ENCODE assay signal across 24 cellular contexts in the genomic region with DNA sequence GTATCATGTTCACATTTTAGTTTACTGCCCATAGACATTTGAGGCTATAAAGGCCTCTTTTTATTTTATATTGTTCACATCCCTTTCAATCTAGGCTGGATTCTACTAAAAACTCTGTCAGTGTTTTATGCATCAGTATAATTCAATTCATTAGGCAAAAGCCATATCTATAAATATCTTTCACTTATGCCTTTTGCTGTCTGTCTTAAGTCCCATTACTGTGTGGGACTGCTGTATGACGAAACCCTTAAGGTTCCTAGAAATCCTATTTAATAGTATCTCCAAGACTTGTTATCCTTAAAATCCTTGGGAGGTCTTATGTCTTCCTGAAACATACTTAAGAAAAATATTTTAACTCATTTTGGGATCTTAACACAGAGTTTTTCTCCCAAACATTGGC.
DNase-seq lines count a peak whose midpoint lies in the region; ATAC-seq, FAIRE-seq and TF ChIP-seq lines count a peak whose summit lies in the region.
"Had no signal": no experiment of that assay in that cellular context is flagged by ENCODE, and none has a peak within 500 bp of the region (broad histone marks: within the 10 kb centered on the region; RNA-seq: fewer than 3 reads in every experiment).

No MANE protein-coding gene starts in this region.

- no peak overlapping the region for H3K4me3 ChIP-seq in SK-N-SH (ENCODE audit: low read depth in 2 of 2, low read length in 1 of 2)
- no peak overlapping the region for H3K4me3 ChIP-seq in IMR-90 (ENCODE audit: insufficient read depth, low read depth, low read length)
- H3K4me3 ChIP-seq: BLaER1 treated with 17β-estradiol and CSF1 and Interleukin-3, amounts not matched to agents 10 nM and 100 nM had no signal

- H3K9me1 ChIP-seq in IMR-90 (ENCODE audit: insufficient read depth, low read length) = no peaks in the 10 kb centered on the region

- no TSS peak for BruUV-seq in IMR-90 (replicated peaks; lab: Mats Ljungman, UMichigan)

- H3K36me3 Mint-ChIP-seq in osteocyte (ENCODE audit: unreplicated experiment) = peaks cover 8% of the 10 kb centered on the region
- H3K36me3 Mint-ChIP-seq: CD8-positive, alpha-beta T cell had no signal

- no peak overlapping the region for H3K4me3 Mint-ChIP-seq in osteocyte (ENCODE audit: unreplicated experiment)
- H3K4me3 Mint-ChIP-seq: B cell; CD4-positive, alpha-beta T cell; CD8-positive, alpha-beta T cell had no signal

- peaks cover 19% of the 10 kb centered on the region for H3F3A ChIP-seq in SK-N-SH (replicated peaks; ENCODE audit: insufficient read depth)

- peak overlapping the region; percentile 52; the same call in 1 of the 2 replicates for H2BK20ac ChIP-seq in IMR-90 (ENCODE audit: low read depth, low read length)

- H3K79me1 ChIP-seq in IMR-90 (ENCODE audit: low read depth in 1 of 2, low read length in 2 of 2) = no peaks in the 10 kb centered on the region

- no peak overlapping the region for H2BK15ac ChIP-seq in IMR-90 (ENCODE audit: low read depth, low read length)

- H3K9me2 ChIP-seq in SK-N-SH = no peaks in the 10 kb centered on the region

- H2AFZ ChIP-seq in SK-N-SH (ENCODE audit: low read depth) (no peak overlapping the region), IMR-90 (replicated peaks; ENCODE audit: low read length, poor library complexity) (no peak overlapping the region)

- dilution Hi-C loops in IMR-90 (cut with HindIII; ENCODE audit: low sequenced_read_pairs, unreplicated experiment) = no loop called here

- WGBS in SK-N-SH (ENCODE audit: low lambda C conversion rate) = 94% methylated on average over 1 of the region's 1 CpG
- no CpG with 5 or more reads among the region's 1 CpG for WGBS in IMR-90 (ENCODE audit: extremely low coverage in 2 of 2, insufficient read length in 1 of 2), 2 experiments

- CTCF ChIA-PET in SK-N-SH (lab: Yijun Ruan, JAX) (no interaction called here), IMR-90 (lab: Yijun Ruan, JAX) (no interaction called here)

- H3K9me3 Mint-ChIP-seq in osteocyte (ENCODE audit: unreplicated experiment) = peaks cover 11% of the 10 kb centered on the region

- H3K9ac ChIP-seq in SK-N-SH (no peak overlapping the region), IMR-90 (ENCODE audit: low read depth, low read length) (no peak overlapping the region)
- H3K9ac ChIP-seq: BLaER1 treated with 17β-estradiol and CSF1 and Interleukin-3, amounts not matched to agents 10 nM and 100 nM had no signal

- ATAC-seq in SK-N-SH treated with all-trans-retinoic acid at 6 μM for 48 hours (no peak), IMR-90 (ENCODE audit: low read depth) (no peak)
- ATAC-seq: CD8-positive, alpha-beta T cell had no signal

- in situ Hi-C loops in IMR-90 (cut with MboI; ENCODE audit: low sequenced_read_pairs) = no loop called here

- TF ChIP-seq CTCF in SK-N-SH (IDR thresholded peaks at IDR 0.05) (no peak), IMR-90 (conservative IDR thresholded peaks at IDR 0.05; ENCODE audit: low read depth, low read length) (no peak), osteocyte (IDR thresholded peaks at IDR 0.05) (no peak)

- H3K27ac Mint-ChIP-seq in osteocyte (ENCODE audit: unreplicated experiment) = peak overlapping the region; percentile 79
- H3K27ac Mint-ChIP-seq: B cell; CD4-positive, alpha-beta T cell; CD8-positive, alpha-beta T cell had no signal

- no peaks in the 10 kb centered on the region for H3K27me3 Mint-ChIP-seq in osteocyte (ENCODE audit: unreplicated experiment)
- H3K27me3 Mint-ChIP-seq: B cell; CD4-positive, alpha-beta T cell had no signal

- no peak overlapping the region for H3K14ac ChIP-seq in IMR-90 (replicated peaks; ENCODE audit: low read depth, low read length)

- H3K27ac ChIP-seq in SK-N-SH (ENCODE audit: low read depth in 2 of 2, low read length in 1 of 2) (no peak overlapping the region; a peak in 1 of 4 replicates), IMR-90 (ENCODE audit: insufficient read depth, low read length) (no peak overlapping the region)
- H3K27ac ChIP-seq: BLaER1 treated with 17β-estradiol and CSF1 and Interleukin-3, amounts not matched to agents 10 nM and 100 nM; C4-2B had no signal

- peaks cover 57% of the 10 kb centered on the region for H3K4me1 Mint-ChIP-seq in osteocyte (ENCODE audit: unreplicated experiment)
- H3K4me1 Mint-ChIP-seq: B cell had no signal

- H2BK120ac ChIP-seq in IMR-90 (ENCODE audit: low read depth, low read length) = no peak overlapping the region

- POLR2A ChIA-PET in SK-N-SH (lab: Yijun Ruan, JAX) = no interaction called here
- POLR2A ChIA-PET in IMR-90 (lab: Charles Lee; ENCODE audit: unreplicated experiment) = no interaction called here

- intact Hi-C loops in IMR-90 (cut with micrococcal nuclease) = no loop called here

- H3K79me2 ChIP-seq in SK-N-SH (ENCODE audit: insufficient read depth) = no peaks in the 10 kb centered on the region

- H3K27me3 ChIP-seq in SK-N-SH (ENCODE audit: insufficient read depth) (no peaks in the 10 kb centered on the region), IMR-90 (ENCODE audit: control insufficient read depth, insufficient read depth, low read length) (no peaks in the 10 kb centered on the region)
- H3K27me3 ChIP-seq: BLaER1 treated with 17β-estradiol and CSF1 and Interleukin-3, amounts not matched to agents 10 nM and 100 nM had no signal

- H3K4me1 ChIP-seq in SK-N-SH (ENCODE audit: control insufficient read depth in 1 of 2, insufficient read depth in 2 of 2, low read depth in 1 of 2, low read length in 1 of 2) (peaks cover 19 to 25% of the 10 kb centered on the region in 2 experiments; a peak in 3 of 4 replicates), IMR-90 (ENCODE audit: control insufficient read depth, insufficient read depth, low read length) (peaks cover 3% of the 10 kb centered on the region; the same call in 1 of the 2 replicates)
- H3K4me1 ChIP-seq: BLaER1 treated with 17β-estradiol and CSF1 and Interleukin-3, amounts not matched to agents 10 nM and 100 nM; Caco-2 had no signal

- no peak overlapping the region for H3K18ac ChIP-seq in IMR-90 (ENCODE audit: low read depth, low read length)

- H2BK5ac ChIP-seq in IMR-90 (ENCODE audit: low read depth, low read length, poor library complexity, severe bottlenecking) = no peak overlapping the region

- no peak overlapping the region for H2AK5ac ChIP-seq in IMR-90 (ENCODE audit: low read depth, low read length)

- peak; percentile 63 for FAIRE-seq in TTC549 (lab: Jason Lieb, UNC)
- FAIRE-seq: A204.1, D721Med, G401.6, GM12891, GM19239 had no signal

- H3K36me3 ChIP-seq in SK-N-SH (replicated peaks in 1 of 2; ENCODE audit: control insufficient read depth in 1 of 2, insufficient read depth in 2 of 2, low read length in 1 of 2) = no peaks in the 10 kb centered on the region
- H3K36me3 ChIP-seq in IMR-90 (ENCODE audit: control insufficient read depth, insufficient read depth, low read length) = no peaks in the 10 kb centered on the region
- H3K36me3 ChIP-seq: BLaER1 treated with 17β-estradiol and CSF1 and Interleukin-3, amounts not matched to agents 10 nM and 100 nM had no signal

- no peaks in the 10 kb centered on the region for H4K20me1 ChIP-seq in SK-N-SH (ENCODE audit: insufficient read depth)
- H4K20me1 ChIP-seq in IMR-90 (ENCODE audit: insufficient read depth, low read length) = no peaks in the 10 kb centered on the region
- H4K20me1 ChIP-seq: BLaER1 treated with 17β-estradiol and CSF1 and Interleukin-3, amounts not matched to agents 10 nM and 100 nM had no signal

- H3K9me3 ChIP-seq in SK-N-SH (0 out of 2 replicates have a peak, but pooled peaks cover 6% of the 10 kb centered on the region), IMR-90 (ENCODE audit: control insufficient read depth, insufficient read depth, low read length) (no peaks in the 10 kb centered on the region)
- H3K9me3 ChIP-seq: BLaER1 treated with 17β-estradiol and CSF1 and Interleukin-3, amounts not matched to agents 10 nM and 100 nM; Caco-2 had no signal

- no peak overlapping the region for H4K8ac ChIP-seq in IMR-90 (ENCODE audit: low read depth in 2 of 2, low read length in 2 of 2)

- no peak for TF ChIP-seq EP300 in SK-N-SH (IDR thresholded peaks at IDR 0.05; ENCODE audit: borderline replicate concordance in 1 of 2, low read depth in 1 of 2, low read length in 1 of 2)

- H3K4ac ChIP-seq in IMR-90 (ENCODE audit: low read depth, low read length) = no peak overlapping the region

- TF ChIP-seq POLR2A in IMR-90 (IDR thresholded peaks at IDR 0.05; ENCODE audit: low read depth, low read length) = no peak

- DNase-seq in SK-N-SH (no peak), IMR-90 (no peak), osteocyte (ENCODE audit: extremely low spot score, unreplicated experiment) (no peak), SKM-1 treated with dmso at 0.1 percent for 144 hours (lab: John Stamatoyannopoulos, UW; ENCODE audit: unreplicated experiment) (no peak), NAMALWA (ENCODE audit: low spot score) (no peak)
- no peak for DNase-seq in stimulated activated CD4-positive, alpha-beta T cell treated with anti-CD3 and anti-CD28 coated beads, Interleukin-2, amount 100 ng/mL, for 24 hours
- DNase-seq: 8988T; AML-193; Caco-2; Calu3; CD4-positive, alpha-beta T cell; CD8-positive, alpha-beta T cell; DMS79 treated with DMSO at 0.1 percent for 48 hours; GF-D8 had no signal

- H4K5ac ChIP-seq in IMR-90 (ENCODE audit: low read depth, low read length) = no peak overlapping the region

- H3K23ac ChIP-seq in IMR-90 (ENCODE audit: low read depth, low read length) = no peak overlapping the region

- TF ChIP-seq RAD21 in SK-N-SH (IDR thresholded peaks at IDR 0.05; ENCODE audit: low read length) (no peak), IMR-90 (IDR thresholded peaks at IDR 0.05; ENCODE audit: low read length) (no peak)

- H4K91ac ChIP-seq in IMR-90 (ENCODE audit: insufficient read depth, low read depth, low read length) = no peak overlapping the region

- H2AK9ac ChIP-seq in IMR-90 (replicated peaks; ENCODE audit: low read depth, low read length, poor library complexity) = no peak overlapping the region

- H3K4me2 ChIP-seq in SK-N-SH = no peak overlapping the region
- no peak overlapping the region for H3K4me2 ChIP-seq in IMR-90 (ENCODE audit: low read depth, low read length)
- H3K4me2 ChIP-seq: BLaER1 treated with 17β-estradiol and CSF1 and Interleukin-3, amounts not matched to agents 10 nM and 100 nM had no signal

- H3K56ac ChIP-seq in IMR-90 (ENCODE audit: extremely low read depth, insufficient read depth, low read length) = no peak overlapping the region

TF ChIP-seq in SK-N-SH treated with all-trans-retinoic acid at 6 μM for 48 hours, 23 proteins besides CTCF, POLR2A, EP300 and RAD21 (continues in another document):
- TF ChIP-seq BACH2 (CRISPR knock-in tag; IDR thresholded peaks at IDR 0.05; ENCODE audit: borderline replicate concordance) (no peak), GLIS3 (CRISPR knock-in tag; IDR thresholded peaks at IDR 0.05) (no peak), ZC3H10 (CRISPR knock-in tag; IDR thresholded peaks at IDR 0.05) (peak; percentile 88)

TF ChIP-seq in SK-N-SH, 30 proteins besides CTCF, POLR2A, EP300 and RAD21:
- no peak for TF ChIP-seq JUND (IDR thresholded peaks at IDR 0.05)
- TF ChIP-seq RCOR1 (IDR thresholded peaks at IDR 0.05; ENCODE audit: low read length) = no peak
- TF ChIP-seq RFX5 (IDR thresholded peaks at IDR 0.05; ENCODE audit: low read length) = no peak
TF ChIP-seq in SK-N-SH: peak in this region for 0.
